4 cellular contexts compared by ENCODE assay signal in genomic region chr4:9224596-9224995, GRCh38. TPM values are rescaled to one million over a fixed set of nuclear protein-coding genes. Genes with fewer than 3 reads are reported as not detected.
"Had no signal": no experiment of that assay in that cellular context is flagged by ENCODE, and none has a peak within 500 bp of the region (broad histone marks: within the 10 kb centered on the region; RNA-seq: fewer than 3 reads in every experiment).

Gene USP17L13, plus strand, starts transcription at chr4:9224896. Its CDS starts 0 bp downstream, at chr4:9224896.

RNA-seq across cellular contexts. Expression of gene USP17L13, which starts in this region (rescaled TPM):
- total RNA-seq: LHCN-M2, M059J, MCF 10A, NCI-H460 had no signal
